ENCODE assay signal across 1 cellular context in genomic region chr12:112032292-112032691, GRCh38.
TF ChIP-seq lines count a peak whose summit lies in the region.

No MANE protein-coding gene starts in this region.

TF ChIP-seq in GM23338, 12 proteins besides CTCF, POLR2A, EP300 and RAD21 (continued from another document):
- TF ChIP-seq ZNF462 (CRISPR knock-in tag; IDR thresholded peaks at IDR 0.05) = no peak
- no peak for TF ChIP-seq ETS1 (IDR thresholded peaks at IDR 0.05)
- no peak for TF ChIP-seq POLR2AphosphoS5 (IDR thresholded peaks at IDR 0.05; ENCODE audit: low read depth)
- TF ChIP-seq ZNF331 (CRISPR knock-in tag; IDR thresholded peaks at IDR 0.05; ENCODE audit: low read depth) = no peak
- no peak for TF ChIP-seq STAT1 (IDR thresholded peaks at IDR 0.05; ENCODE audit: unreplicated experiment)
- TF ChIP-seq CREB1 (CRISPR knock-in tag; IDR thresholded peaks at IDR 0.05; ENCODE audit: low read depth) = no peak
- no peak for TF ChIP-seq REST (IDR thresholded peaks at IDR 0.05; ENCODE audit: unreplicated experiment)
- no peak for TF ChIP-seq ZNF114 (CRISPR knock-in tag; IDR thresholded peaks at IDR 0.05)
- TF ChIP-seq EZH2 (IDR thresholded peaks at IDR 0.05; ENCODE audit: low read depth, unreplicated experiment) = no peak
